In the genomic region with DNA sequence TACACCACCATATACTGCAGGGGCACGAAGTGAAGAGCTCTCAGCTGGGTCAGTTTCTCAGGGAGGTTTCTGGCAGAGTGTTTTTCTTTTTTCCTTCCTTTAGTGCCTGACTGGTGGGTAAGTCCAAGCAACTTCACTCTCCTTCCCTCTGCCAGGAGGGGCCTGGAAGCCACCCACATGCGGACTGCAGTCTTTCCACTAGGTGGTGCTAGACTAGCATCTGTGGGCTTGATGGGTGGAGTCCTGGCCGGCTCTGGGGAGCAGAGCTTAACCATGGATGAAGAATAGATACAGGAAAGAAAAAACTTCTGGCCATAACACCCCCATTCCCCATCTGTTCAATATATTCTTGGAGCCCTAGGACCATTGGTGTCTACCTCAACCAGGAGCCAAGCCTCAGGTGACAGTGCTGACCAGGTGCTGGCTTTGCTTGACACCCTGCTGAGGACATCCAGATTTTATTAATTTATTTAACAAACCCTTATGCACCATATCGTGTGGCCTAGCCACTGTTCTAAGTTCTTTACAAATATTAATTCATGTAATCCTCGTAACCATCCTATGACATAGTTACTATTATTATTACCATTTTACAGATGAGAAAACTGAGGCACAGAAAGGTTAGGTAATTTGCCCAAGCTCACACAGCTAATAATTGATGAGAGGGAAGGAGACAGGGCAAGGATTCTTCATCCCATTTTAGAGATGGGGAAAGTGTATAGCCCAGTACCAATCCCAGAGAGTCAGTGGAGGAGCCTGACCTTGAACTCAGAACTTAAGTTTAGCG, we compare ENCODE assay signal across 1 cellular context.
TF ChIP-seq lines count a peak whose summit lies in the region.

No MANE protein-coding gene starts in this region.

TF ChIP-seq in K562, 482 proteins besides CTCF, POLR2A, EP300 and RAD21 (continued from another document and continues in another):
- TF ChIP-seq, protein P1, sequence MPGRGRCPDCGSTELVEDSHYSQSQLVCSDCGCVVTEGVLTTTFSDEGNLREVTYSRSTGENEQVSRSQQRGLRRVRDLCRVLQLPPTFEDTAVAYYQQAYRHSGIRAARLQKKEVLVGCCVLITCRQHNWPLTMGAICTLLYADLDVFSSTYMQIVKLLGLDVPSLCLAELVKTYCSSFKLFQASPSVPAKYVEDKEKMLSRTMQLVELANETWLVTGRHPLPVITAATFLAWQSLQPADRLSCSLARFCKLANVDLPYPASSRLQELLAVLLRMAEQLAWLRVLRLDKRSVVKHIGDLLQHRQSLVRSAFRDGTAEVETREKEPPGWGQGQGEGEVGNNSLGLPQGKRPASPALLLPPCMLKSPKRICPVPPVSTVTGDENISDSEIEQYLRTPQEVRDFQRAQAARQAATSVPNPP (IDR thresholded peaks at IDR 0.05; ENCODE audit: borderline replicate concordance, insufficient read depth, insufficient read length): no peak
- TF ChIP-seq SUPT5H (IDR thresholded peaks at IDR 0.05): no peak
- no peak for TF ChIP-seq ZNF134 (CRISPR knock-in tag; conservative IDR thresholded peaks at IDR 0.05)
- TF ChIP-seq, protein P2, sequence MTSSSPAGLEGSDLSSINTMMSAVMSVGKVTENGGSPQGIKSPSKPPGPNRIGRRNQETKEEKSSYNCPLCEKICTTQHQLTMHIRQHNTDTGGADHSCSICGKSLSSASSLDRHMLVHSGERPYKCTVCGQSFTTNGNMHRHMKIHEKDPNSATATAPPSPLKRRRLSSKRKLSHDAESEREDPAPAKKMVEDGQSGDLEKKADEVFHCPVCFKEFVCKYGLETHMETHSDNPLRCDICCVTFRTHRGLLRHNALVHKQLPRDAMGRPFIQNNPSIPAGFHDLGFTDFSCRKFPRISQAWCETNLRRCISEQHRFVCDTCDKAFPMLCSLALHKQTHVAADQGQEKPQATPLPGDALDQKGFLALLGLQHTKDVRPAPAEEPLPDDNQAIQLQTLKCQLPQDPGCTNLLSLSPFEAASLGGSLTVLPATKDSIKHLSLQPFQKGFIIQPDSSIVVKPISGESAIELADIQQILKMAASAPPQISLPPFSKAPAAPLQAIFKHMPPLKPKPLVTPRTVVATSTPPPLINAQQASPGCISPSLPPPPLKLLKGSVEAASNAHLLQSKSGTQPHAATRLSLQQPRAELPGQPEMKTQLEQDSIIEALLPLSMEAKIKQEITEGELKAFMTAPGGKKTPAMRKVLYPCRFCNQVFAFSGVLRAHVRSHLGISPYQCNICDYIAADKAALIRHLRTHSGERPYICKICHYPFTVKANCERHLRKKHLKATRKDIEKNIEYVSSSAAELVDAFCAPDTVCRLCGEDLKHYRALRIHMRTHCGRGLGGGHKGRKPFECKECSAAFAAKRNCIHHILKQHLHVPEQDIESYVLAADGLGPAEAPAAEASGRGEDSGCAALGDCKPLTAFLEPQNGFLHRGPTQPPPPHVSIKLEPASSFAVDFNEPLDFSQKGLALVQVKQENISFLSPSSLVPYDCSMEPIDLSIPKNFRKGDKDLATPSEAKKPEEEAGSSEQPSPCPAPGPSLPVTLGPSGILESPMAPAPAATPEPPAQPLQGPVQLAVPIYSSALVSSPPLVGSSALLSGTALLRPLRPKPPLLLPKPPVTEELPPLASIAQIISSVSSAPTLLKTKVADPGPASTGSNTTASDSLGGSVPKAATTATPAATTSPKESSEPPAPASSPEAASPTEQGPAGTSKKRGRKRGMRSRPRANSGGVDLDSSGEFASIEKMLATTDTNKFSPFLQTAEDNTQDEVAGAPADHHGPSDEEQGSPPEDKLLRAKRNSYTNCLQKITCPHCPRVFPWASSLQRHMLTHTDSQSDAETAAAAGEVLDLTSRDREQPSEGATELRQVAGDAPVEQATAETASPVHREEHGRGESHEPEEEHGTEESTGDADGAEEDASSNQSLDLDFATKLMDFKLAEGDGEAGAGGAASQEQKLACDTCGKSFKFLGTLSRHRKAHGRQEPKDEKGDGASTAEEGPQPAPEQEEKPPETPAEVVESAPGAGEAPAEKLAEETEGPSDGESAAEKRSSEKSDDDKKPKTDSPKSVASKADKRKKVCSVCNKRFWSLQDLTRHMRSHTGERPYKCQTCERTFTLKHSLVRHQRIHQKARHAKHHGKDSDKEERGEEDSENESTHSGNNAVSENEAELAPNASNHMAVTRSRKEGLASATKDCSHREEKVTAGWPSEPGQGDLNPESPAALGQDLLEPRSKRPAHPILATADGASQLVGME (CRISPR knock-in tag; IDR thresholded peaks at IDR 0.05): no peak
- no peak for TF ChIP-seq LCOR (CRISPR knock-in tag; IDR thresholded peaks at IDR 0.05)
- TF ChIP-seq ZNF445 (CRISPR knock-in tag; IDR thresholded peaks at IDR 0.05; ENCODE audit: low read depth): no peak
- TF ChIP-seq, protein P3, sequence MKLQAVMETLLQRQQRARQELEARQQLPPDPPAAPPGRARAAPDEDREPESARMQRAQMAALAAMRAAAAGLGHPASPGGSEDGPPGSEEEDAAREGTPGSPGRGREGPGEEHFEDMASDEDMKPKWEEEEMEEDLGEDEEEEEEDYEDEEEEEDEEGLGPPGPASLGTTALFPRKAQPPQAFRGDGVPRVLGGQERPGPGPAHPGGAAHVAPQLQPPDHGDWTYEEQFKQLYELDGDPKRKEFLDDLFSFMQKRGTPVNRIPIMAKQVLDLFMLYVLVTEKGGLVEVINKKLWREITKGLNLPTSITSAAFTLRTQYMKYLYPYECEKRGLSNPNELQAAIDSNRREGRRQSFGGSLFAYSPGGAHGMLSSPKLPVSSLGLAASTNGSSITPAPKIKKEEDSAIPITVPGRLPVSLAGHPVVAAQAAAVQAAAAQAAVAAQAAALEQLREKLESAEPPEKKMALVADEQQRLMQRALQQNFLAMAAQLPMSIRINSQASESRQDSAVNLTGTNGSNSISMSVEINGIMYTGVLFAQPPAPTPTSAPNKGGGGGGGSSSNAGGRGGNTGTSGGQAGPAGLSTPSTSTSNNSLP (IDR thresholded peaks at IDR 0.05; ENCODE audit: borderline replicate concordance, low read depth, low read length): no peak
- no peak for TF ChIP-seq MCM3 (IDR thresholded peaks at IDR 0.05)
- TF ChIP-seq TEAD4 (IDR thresholded peaks at IDR 0.05; ENCODE audit: low read length): 0 out of 2 replicates have a peak, but pooled peaks have one; percentile 29
- TF ChIP-seq TEAD4 (CRISPR knock-in tag; IDR thresholded peaks at IDR 0.05; ENCODE audit: borderline replicate concordance): no peak
- TF ChIP-seq HNRNPH1 (optimal IDR thresholded peaks at IDR 0.05; ENCODE audit: low read depth, low read length): no peak
- no peak for TF ChIP-seq ZNF274 (IDR thresholded peaks at IDR 0.05; ENCODE audit: borderline replicate concordance, low read depth, low read length)
- TF ChIP-seq NCOA2 (IDR thresholded peaks at IDR 0.05; ENCODE audit: partially characterized antibody in 2 of 2): no peak
- no peak for TF ChIP-seq ZNF584 (CRISPR knock-in tag; IDR thresholded peaks at IDR 0.05; ENCODE audit: low read depth)
- no peak for TF ChIP-seq NFIX (CRISPR knock-in tag; IDR thresholded peaks at IDR 0.05; ENCODE audit: low read depth)
- 0 out of 4 replicates have a peak, but pooled peaks of 1 of the 2 experiments have one; percentile 18 for TF ChIP-seq MAZ (CRISPR knock-in tag; conservative IDR thresholded peaks at IDR 0.05 in 1 of 2, IDR thresholded peaks at IDR 0.05 in 1 of 2)
- TF ChIP-seq, protein P4, sequence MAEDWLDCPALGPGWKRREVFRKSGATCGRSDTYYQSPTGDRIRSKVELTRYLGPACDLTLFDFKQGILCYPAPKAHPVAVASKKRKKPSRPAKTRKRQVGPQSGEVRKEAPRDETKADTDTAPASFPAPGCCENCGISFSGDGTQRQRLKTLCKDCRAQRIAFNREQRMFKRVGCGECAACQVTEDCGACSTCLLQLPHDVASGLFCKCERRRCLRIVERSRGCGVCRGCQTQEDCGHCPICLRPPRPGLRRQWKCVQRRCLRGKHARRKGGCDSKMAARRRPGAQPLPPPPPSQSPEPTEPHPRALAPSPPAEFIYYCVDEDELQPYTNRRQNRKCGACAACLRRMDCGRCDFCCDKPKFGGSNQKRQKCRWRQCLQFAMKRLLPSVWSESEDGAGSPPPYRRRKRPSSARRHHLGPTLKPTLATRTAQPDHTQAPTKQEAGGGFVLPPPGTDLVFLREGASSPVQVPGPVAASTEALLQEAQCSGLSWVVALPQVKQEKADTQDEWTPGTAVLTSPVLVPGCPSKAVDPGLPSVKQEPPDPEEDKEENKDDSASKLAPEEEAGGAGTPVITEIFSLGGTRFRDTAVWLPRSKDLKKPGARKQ (CRISPR knock-in tag; IDR thresholded peaks at IDR 0.05): no peak
- TF ChIP-seq, protein P5, sequence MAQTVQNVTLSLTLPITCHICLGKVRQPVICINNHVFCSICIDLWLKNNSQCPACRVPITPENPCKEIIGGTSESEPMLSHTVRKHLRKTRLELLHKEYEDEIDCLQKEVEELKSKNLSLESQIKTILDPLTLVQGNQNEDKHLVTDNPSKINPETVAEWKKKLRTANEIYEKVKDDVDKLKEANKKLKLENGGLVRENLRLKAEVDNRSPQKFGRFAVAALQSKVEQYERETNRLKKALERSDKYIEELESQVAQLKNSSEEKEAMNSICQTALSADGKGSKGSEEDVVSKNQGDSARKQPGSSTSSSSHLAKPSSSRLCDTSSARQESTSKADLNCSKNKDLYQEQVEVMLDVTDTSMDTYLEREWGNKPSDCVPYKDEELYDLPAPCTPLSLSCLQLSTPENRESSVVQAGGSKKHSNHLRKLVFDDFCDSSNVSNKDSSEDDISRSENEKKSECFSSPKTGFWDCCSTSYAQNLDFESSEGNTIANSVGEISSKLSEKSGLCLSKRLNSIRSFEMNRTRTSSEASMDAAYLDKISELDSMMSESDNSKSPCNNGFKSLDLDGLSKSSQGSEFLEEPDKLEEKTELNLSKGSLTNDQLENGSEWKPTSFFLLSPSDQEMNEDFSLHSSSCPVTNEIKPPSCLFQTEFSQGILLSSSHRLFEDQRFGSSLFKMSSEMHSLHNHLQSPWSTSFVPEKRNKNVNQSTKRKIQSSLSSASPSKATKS (CRISPR knock-in tag; IDR thresholded peaks at IDR 0.05): no peak
- TF ChIP-seq CBX5 (IDR thresholded peaks at IDR 0.05; ENCODE audit: borderline replicate concordance, low read depth): no peak
- TF ChIP-seq, protein P6, sequence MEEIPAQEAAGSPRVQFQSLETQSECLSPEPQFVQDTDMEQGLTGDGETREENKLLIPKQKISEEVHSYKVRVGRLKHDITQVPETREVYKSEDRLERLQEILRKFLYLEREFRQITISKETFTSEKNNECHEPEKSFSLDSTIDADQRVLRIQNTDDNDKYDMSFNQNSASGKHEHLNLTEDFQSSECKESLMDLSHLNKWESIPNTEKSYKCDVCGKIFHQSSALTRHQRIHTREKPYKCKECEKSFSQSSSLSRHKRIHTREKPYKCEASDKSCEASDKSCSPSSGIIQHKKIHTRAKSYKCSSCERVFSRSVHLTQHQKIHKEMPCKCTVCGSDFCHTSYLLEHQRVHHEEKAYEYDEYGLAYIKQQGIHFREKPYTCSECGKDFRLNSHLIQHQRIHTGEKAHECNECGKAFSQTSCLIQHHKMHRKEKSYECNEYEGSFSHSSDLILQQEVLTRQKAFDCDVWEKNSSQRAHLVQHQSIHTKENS (CRISPR knock-in tag; IDR thresholded peaks at IDR 0.05): no peak
- peak; percentile 83; the same call in 1 of the 2 replicates for TF ChIP-seq XRCC5 (IDR thresholded peaks at IDR 0.05; ENCODE audit: low read depth, low read length)
- no peak for TF ChIP-seq FOXA3 (CRISPR knock-in tag; conservative IDR thresholded peaks at IDR 0.05 in 1 of 2, IDR thresholded peaks at IDR 0.05 in 1 of 2)
- no peak for TF ChIP-seq BRCA1 (IDR thresholded peaks at IDR 0.05)
- no peak for TF ChIP-seq BRCA1 (CRISPR knock-in tag; IDR thresholded peaks at IDR 0.05)
- TF ChIP-seq, protein P7, sequence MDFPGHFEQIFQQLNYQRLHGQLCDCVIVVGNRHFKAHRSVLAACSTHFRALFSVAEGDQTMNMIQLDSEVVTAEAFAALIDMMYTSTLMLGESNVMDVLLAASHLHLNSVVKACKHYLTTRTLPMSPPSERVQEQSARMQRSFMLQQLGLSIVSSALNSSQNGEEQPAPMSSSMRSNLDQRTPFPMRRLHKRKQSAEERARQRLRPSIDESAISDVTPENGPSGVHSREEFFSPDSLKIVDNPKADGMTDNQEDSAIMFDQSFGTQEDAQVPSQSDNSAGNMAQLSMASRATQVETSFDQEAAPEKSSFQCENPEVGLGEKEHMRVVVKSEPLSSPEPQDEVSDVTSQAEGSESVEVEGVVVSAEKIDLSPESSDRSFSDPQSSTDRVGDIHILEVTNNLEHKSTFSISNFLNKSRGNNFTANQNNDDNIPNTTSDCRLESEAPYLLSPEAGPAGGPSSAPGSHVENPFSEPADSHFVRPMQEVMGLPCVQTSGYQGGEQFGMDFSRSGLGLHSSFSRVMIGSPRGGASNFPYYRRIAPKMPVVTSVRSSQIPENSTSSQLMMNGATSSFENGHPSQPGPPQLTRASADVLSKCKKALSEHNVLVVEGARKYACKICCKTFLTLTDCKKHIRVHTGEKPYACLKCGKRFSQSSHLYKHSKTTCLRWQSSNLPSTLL (IDR thresholded peaks at IDR 0.05): no peak
- TF ChIP-seq, protein P8, sequence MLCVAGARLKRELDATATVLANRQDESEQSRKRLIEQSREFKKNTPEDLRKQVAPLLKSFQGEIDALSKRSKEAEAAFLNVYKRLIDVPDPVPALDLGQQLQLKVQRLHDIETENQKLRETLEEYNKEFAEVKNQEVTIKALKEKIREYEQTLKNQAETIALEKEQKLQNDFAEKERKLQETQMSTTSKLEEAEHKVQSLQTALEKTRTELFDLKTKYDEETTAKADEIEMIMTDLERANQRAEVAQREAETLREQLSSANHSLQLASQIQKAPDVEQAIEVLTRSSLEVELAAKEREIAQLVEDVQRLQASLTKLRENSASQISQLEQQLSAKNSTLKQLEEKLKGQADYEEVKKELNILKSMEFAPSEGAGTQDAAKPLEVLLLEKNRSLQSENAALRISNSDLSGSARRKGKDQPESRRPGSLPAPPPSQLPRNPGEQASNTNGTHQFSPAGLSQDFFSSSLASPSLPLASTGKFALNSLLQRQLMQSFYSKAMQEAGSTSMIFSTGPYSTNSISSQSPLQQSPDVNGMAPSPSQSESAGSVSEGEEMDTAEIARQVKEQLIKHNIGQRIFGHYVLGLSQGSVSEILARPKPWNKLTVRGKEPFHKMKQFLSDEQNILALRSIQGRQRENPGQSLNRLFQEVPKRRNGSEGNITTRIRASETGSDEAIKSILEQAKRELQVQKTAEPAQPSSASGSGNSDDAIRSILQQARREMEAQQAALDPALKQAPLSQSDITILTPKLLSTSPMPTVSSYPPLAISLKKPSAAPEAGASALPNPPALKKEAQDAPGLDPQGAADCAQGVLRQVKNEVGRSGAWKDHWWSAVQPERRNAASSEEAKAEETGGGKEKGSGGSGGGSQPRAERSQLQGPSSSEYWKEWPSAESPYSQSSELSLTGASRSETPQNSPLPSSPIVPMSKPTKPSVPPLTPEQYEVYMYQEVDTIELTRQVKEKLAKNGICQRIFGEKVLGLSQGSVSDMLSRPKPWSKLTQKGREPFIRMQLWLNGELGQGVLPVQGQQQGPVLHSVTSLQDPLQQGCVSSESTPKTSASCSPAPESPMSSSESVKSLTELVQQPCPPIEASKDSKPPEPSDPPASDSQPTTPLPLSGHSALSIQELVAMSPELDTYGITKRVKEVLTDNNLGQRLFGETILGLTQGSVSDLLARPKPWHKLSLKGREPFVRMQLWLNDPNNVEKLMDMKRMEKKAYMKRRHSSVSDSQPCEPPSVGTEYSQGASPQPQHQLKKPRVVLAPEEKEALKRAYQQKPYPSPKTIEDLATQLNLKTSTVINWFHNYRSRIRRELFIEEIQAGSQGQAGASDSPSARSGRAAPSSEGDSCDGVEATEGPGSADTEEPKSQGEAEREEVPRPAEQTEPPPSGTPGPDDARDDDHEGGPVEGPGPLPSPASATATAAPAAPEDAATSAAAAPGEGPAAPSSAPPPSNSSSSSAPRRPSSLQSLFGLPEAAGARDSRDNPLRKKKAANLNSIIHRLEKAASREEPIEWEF (CRISPR knock-in tag; IDR thresholded peaks at IDR 0.05): no peak
- TF ChIP-seq RBM22 (IDR thresholded peaks at IDR 0.05; ENCODE audit: low read depth, low read length, poor library complexity, severe bottlenecking): no peak
- no peak for TF ChIP-seq ZNF197 (CRISPR knock-in tag; IDR thresholded peaks at IDR 0.05; ENCODE audit: low read depth)
- TF ChIP-seq ZNF507 (tag; conservative IDR thresholded peaks at IDR 0.05): no peak
- TF ChIP-seq RBM39 (optimal IDR thresholded peaks at IDR 0.05; ENCODE audit: low read depth, low read length): no peak
- no peak for TF ChIP-seq ZKSCAN1 (IDR thresholded peaks at IDR 0.05; ENCODE audit: low read depth, low read length)
- TF ChIP-seq FOSL1 (tag; conservative IDR thresholded peaks at IDR 0.05): no peak
